ENCODE assay signal across 8 cellular contexts in genomic region chr20:38113401-38114325, GRCh38. TPM values are rescaled to one million over a fixed set of nuclear protein-coding genes. Genes with fewer than 3 reads are reported as not detected.
DNase-seq lines count a peak whose midpoint lies in the region; ATAC-seq and TF ChIP-seq lines count a peak whose summit lies in the region.

No MANE protein-coding gene starts in this region.

- H3K9ac ChIP-seq in MM.1S (ENCODE audit: low read length): no peak overlapping the region

- H3K4me1 Mint-ChIP-seq in activated CD4-positive, alpha-beta memory T cell treated with anti-CD3 and anti-CD28 coated beads for 36 hours (ENCODE audit: low read depth): no peaks in the 10 kb centered on the region

- H3K79me2 ChIP-seq in MM.1S (ENCODE audit: low read length): no peaks in the 10 kb centered on the region

- H3K4me3 Mint-ChIP-seq in activated CD4-positive, alpha-beta memory T cell treated with anti-CD3 and anti-CD28 coated beads for 36 hours: no peak overlapping the region

- H4K20me1 ChIP-seq in MM.1S (ENCODE audit: insufficient read depth, low read length): no peaks in the 10 kb centered on the region

- no peaks in the 10 kb centered on the region for H3K9me2 ChIP-seq in MM.1S (replicated peaks; ENCODE audit: insufficient read depth, low read length)

- intact Hi-C loops in activated CD4-positive, alpha-beta memory T cell treated with anti-CD3 and anti-CD28 coated beads for 36 hours (cut with micrococcal nuclease): no loop called here

- H3K27ac ChIP-seq in MM.1S (ENCODE audit: low read length): no peak overlapping the region

- no peak overlapping the region for H3K27ac Mint-ChIP-seq in activated CD4-positive, alpha-beta memory T cell treated with anti-CD3 and anti-CD28 coated beads for 36 hours

- no peaks in the 10 kb centered on the region for H3K36me3 ChIP-seq in MM.1S (replicated peaks; ENCODE audit: insufficient read depth, low read length)

- peak; percentile 41 for TF ChIP-seq CTCF in MM.1S (IDR thresholded peaks at IDR 0.05; ENCODE audit: low read length)

- no peaks in the 10 kb centered on the region for H3K9me3 Mint-ChIP-seq in activated CD4-positive, alpha-beta memory T cell treated with anti-CD3 and anti-CD28 coated beads for 36 hours

- H3F3A ChIP-seq in MM.1S (ENCODE audit: insufficient read depth, low read length): no peaks in the 10 kb centered on the region

- H3K4me1 ChIP-seq in MM.1S (ENCODE audit: low read length): no peaks in the 10 kb centered on the region

- no peaks in the 10 kb centered on the region for H3K27me3 Mint-ChIP-seq in activated CD4-positive, alpha-beta memory T cell treated with anti-CD3 and anti-CD28 coated beads for 36 hours

- no peaks in the 10 kb centered on the region for H3K36me3 Mint-ChIP-seq in activated CD4-positive, alpha-beta memory T cell treated with anti-CD3 and anti-CD28 coated beads for 36 hours

- POLR2A ChIA-PET in activated CD4-positive, alpha-beta memory T cell treated with anti-CD3 and anti-CD28 coated beads for 36 hours (lab: Charles Lee): no interaction called here

- DNase-seq in ELR (ENCODE audit: low read depth) (peak; percentile 69), MM.1S (peak; percentile 9), myocyte (ENCODE audit: low read depth) (peak; percentile 37), anterior cingulate cortex (lab: John Stamatoyannopoulos, UW) (no peak)
- DNase-seq in activated CD4-positive, alpha-beta memory T cell treated with anti-CD3 and anti-CD28 coated beads for 36 hours: peak; percentile 15

- H3K4me3 ChIP-seq in MM.1S (ENCODE audit: low read length): no peak overlapping the region

- no peak for ATAC-seq in GM19035 (IDR thresholded peaks at IDR 0.05; ENCODE audit: unreplicated experiment)
- ATAC-seq in HG03135 (IDR thresholded peaks at IDR 0.05; ENCODE audit: unreplicated experiment): no peak
- no peak for ATAC-seq in HG03280 (IDR thresholded peaks at IDR 0.05; ENCODE audit: unreplicated experiment)

- H2AFZ ChIP-seq in MM.1S (ENCODE audit: low read length): no peak overlapping the region

- no peak overlapping the region for H3K4me2 ChIP-seq in MM.1S (ENCODE audit: low read depth, low read length)

- H3K27me3 ChIP-seq in MM.1S (replicated peaks; ENCODE audit: insufficient read depth, low read length): no peaks in the 10 kb centered on the region

- no peaks in the 10 kb centered on the region for H3K9me3 ChIP-seq in MM.1S (replicated peaks; ENCODE audit: insufficient read depth, low read length)

- CTCF ChIA-PET in activated CD4-positive, alpha-beta memory T cell treated with anti-CD3 and anti-CD28 coated beads for 36 hours (lab: Charles Lee): interaction anchor here (1.4 to 2.7 kb wide), 3 partner anchors 9 to 108 kb away, joined by 4 to 18 read pairs (median 5); no protein-coding TSS in a partner anchor

RNA-seq across cellular contexts. Expression of gene TGM2, which starts 51.4 kb away (rescaled TPM):
- total RNA-seq in activated CD4-positive, alpha-beta memory T cell treated with anti-CD3 and anti-CD28 coated beads for 36 hours: not detected
- 1.0 and 2.6 TPM in 2 replicates for total RNA-seq in myocyte
- 5.9 TPM for polyA plus RNA-seq in myocyte (2012)

Comparison
In these comparisons a context has a peak if more than half of its experiments do, and no peak if none do; other contexts are left out.
1. DNase-seq: peak in ELR (single experiment), MM.1S (single experiment), activated CD4-positive, alpha-beta memory T cell treated with anti-CD3 and anti-CD28 coated beads for 36 hours (single experiment) and myocyte (single experiment); none in anterior cingulate cortex (0 of 58).